ENCODE assay signal across 13 cellular contexts in genomic region chr5:169629847-169630548, GRCh38.
DNase-seq lines count a peak whose midpoint lies in the region; ATAC-seq and TF ChIP-seq lines count a peak whose summit lies in the region.
"Had no signal": no experiment of that assay in that cellular context is flagged by ENCODE, and none has a peak within 500 bp of the region (broad histone marks: within the 10 kb centered on the region; RNA-seq: fewer than 3 reads in every experiment).

No MANE protein-coding gene starts in this region.

- H3K27me3 Mint-ChIP-seq in T-helper 1 cell treated with Interleukin-12 subunit alpha and Interleukin-12 subunit beta and Interleukin-4 antibody, amounts not matched to agents 30 μg/mL and 1 μg/mL, for 36 hours (ENCODE audit: low read depth) = peaks cover 28% of the 10 kb centered on the region

- peaks cover 8% of the 10 kb centered on the region for H3K36me3 Mint-ChIP-seq in T-helper 1 cell treated with Interleukin-12 subunit alpha and Interleukin-12 subunit beta and Interleukin-4 antibody, amounts not matched to agents 30 μg/mL and 1 μg/mL, for 36 hours (ENCODE audit: low read depth)

- no peak overlapping the region for H3K4me3 ChIP-seq in ACC112 (ENCODE audit: low read depth, low read length)
- H3K4me3 ChIP-seq in fibroblast of pulmonary artery (replicated peaks; ENCODE audit: low read depth, low read length) = no peak overlapping the region
- H3K4me3 ChIP-seq: upper lobe of left lung had no signal

- peaks cover 6% of the 10 kb centered on the region for H3K4me1 Mint-ChIP-seq in T-helper 1 cell treated with Interleukin-12 subunit alpha and Interleukin-12 subunit beta and Interleukin-4 antibody, amounts not matched to agents 30 μg/mL and 1 μg/mL, for 36 hours (ENCODE audit: low read depth)

- no peak for TF ChIP-seq CTCF in fibroblast of pulmonary artery (IDR thresholded peaks at IDR 0.05; ENCODE audit: low read length, missing control alignments)
- no peak for TF ChIP-seq CTCF in GM10266 (IDR thresholded peaks at IDR 0.05; ENCODE audit: control insufficient read depth, insufficient read depth, low read depth, missing control alignments)

- H3K27ac Mint-ChIP-seq in T-helper 1 cell treated with Interleukin-12 subunit alpha and Interleukin-12 subunit beta and Interleukin-4 antibody, amounts not matched to agents 30 μg/mL and 1 μg/mL, for 36 hours = peak overlapping the region; percentile 16

- DNase-seq in fibroblast of pulmonary artery (ENCODE audit: low read depth) = peak; percentile 84
- no peak for DNase-seq in stimulated activated CD4-positive, alpha-beta T cell treated with anti-CD3 and anti-CD28 coated beads, Interleukin-4, amount 100 ng/mL, for 24 hours
- no peak for DNase-seq in globus pallidus (ENCODE audit: low spot score)
- no peak for DNase-seq in effector CD4-positive, alpha-beta T cell
- no peak for DNase-seq in GM10266 (ENCODE audit: extremely low spot score)
- DNase-seq: activated CD4-positive, alpha-beta T cell treated with anti-CD3 and anti-CD28 coated beads, Interleukin-2, amount 50 U/mL, for 4 hours; central memory CD4-positive, alpha-beta T cell; NCI-H2081 treated with DMSO at 0.1 percent for 48 hours; upper lobe of left lung had no signal

- peak overlapping the region; percentile 36 for H3K27ac ChIP-seq in ACC112 (ENCODE audit: low read depth, low read length)
- H3K27ac ChIP-seq: upper lobe of left lung had no signal

- H3K27me3 ChIP-seq in ACC112 (ENCODE audit: insufficient read depth, low read length) = no peaks in the 10 kb centered on the region
- H3K27me3 ChIP-seq: upper lobe of left lung had no signal

- peak overlapping the region; percentile 36 for H2AFZ ChIP-seq in ACC112 (ENCODE audit: low read length, unreplicated experiment)

- peak; percentile 55 for ATAC-seq in GM18868 (IDR thresholded peaks at IDR 0.05; ENCODE audit: unreplicated experiment)
- ATAC-seq: HCT116 had no signal

- H3K4me1 ChIP-seq in ACC112 (ENCODE audit: control insufficient read depth, insufficient read depth, low read length, unreplicated experiment) = peaks cover 42% of the 10 kb centered on the region

- H3K4me3 Mint-ChIP-seq in T-helper 1 cell treated with Interleukin-12 subunit alpha and Interleukin-12 subunit beta and Interleukin-4 antibody, amounts not matched to agents 30 μg/mL and 1 μg/mL, for 36 hours = no peak overlapping the region

- H3K79me2 ChIP-seq in ACC112 (ENCODE audit: control insufficient read depth, insufficient read depth, low read length, unreplicated experiment) = no peaks in the 10 kb centered on the region

- H3K36me3 ChIP-seq in ACC112 (ENCODE audit: insufficient read depth, low read length) = no peaks in the 10 kb centered on the region
- H3K36me3 ChIP-seq: upper lobe of left lung had no signal

- peaks cover 8% of the 10 kb centered on the region for H3K9me3 Mint-ChIP-seq in T-helper 1 cell treated with Interleukin-12 subunit alpha and Interleukin-12 subunit beta and Interleukin-4 antibody, amounts not matched to agents 30 μg/mL and 1 μg/mL, for 36 hours
